In genomic region chr6:81694214-81694613, GRCh38 we compare ENCODE assay signal across 25 cellular contexts.
"Had no signal": no experiment of that assay in that cellular context is flagged by ENCODE, and none has a peak within 500 bp of the region (broad histone marks: within the 10 kb centered on the region; RNA-seq: fewer than 3 reads in every experiment).

No MANE protein-coding gene starts in this region.

- DNase-seq: activated CD4-positive, alpha-beta T cell treated with anti-CD3 and anti-CD28 coated beads for 48 hours; activated CD4-positive, alpha-beta T cell treated with anti-CD3 and anti-CD28 coated beads, Interleukin-2, amount 50 U/mL, for 48 hours; activated CD8-positive, alpha-beta memory T cell treated with anti-CD3 and anti-CD28 coated beads for 24 hours; activated naive CD8-positive, alpha-beta T cell treated with anti-CD3 and anti-CD28 coated beads, Interleukin-2, amount 50 U/mL, for 24 hours; activated T-cell treated with anti-CD3 and anti-CD28 coated beads, Interleukin-2, amount 50 U/mL, for 24 hours; amygdala; caudate nucleus; foreskin fibroblast; heart left ventricle; hypothalamus; immature natural killer cell; naive B cell; nucleus accumbens; pancreas; sigmoid colon; small intestine; stimulated activated CD4-positive, alpha-beta T cell treated with anti-CD3 and anti-CD28 coated beads, Interleukin-1b, Interleukin-23, amount 100 ng/mL, for 48 hours; stimulated activated CD4-positive, alpha-beta T cell treated with anti-CD3 and anti-CD28 coated beads, Interleukin-4, amount 100 ng/mL, for 4 hours; stimulated activated CD8-positive, alpha-beta memory T cell treated with anti-CD3 and anti-CD28 coated beads, Interleukin-4, amount 100 ng/mL, for 48 hours; stimulated activated naive CD8-positive, alpha-beta T cell treated with anti-CD3 and anti-CD28 coated beads, Interleukin-15, amount 100 ng/mL, for 72 hours; substantia nigra; T-helper 9 cell; uterus; WERI-Rb-1 had no signal

- H3K9me3 ChIP-seq: heart left ventricle, pancreas, prostate gland, sigmoid colon, uterus had no signal

- H3K4me3 ChIP-seq: heart left ventricle, pancreas, prostate gland, sigmoid colon, uterus had no signal

- H3K27ac ChIP-seq: heart left ventricle, pancreas, prostate gland, sigmoid colon, uterus, WERI-Rb-1 had no signal

- H3K27me3 ChIP-seq: heart left ventricle, pancreas, sigmoid colon, uterus had no signal

- H3K4me1 ChIP-seq: pancreas, prostate gland had no signal

- H3K36me3 ChIP-seq: heart left ventricle, pancreas, prostate gland, sigmoid colon, uterus, WERI-Rb-1 had no signal
